Comparison of ENCODE assay signal across 31 cellular contexts in genomic region chr17:55663395-55663794, GRCh38. TPM values are rescaled to one million over a fixed set of nuclear protein-coding genes. Genes with fewer than 3 reads are reported as not detected.
"Had no signal": no experiment of that assay in that cellular context is flagged by ENCODE, and none has a peak within 500 bp of the region (broad histone marks: within the 10 kb centered on the region; RNA-seq: fewer than 3 reads in every experiment).

No MANE protein-coding gene starts in this region.

- DNase-seq: activated CD4-positive, alpha-beta T cell treated with anti-CD3 and anti-CD28 coated beads for 36 hours; activated CD4-positive, alpha-beta T cell treated with anti-CD3 and anti-CD28 coated beads, Interleukin-2, amount 10 ng/mL, durations not matched to agents 7 days and 5 days; activated CD4-positive, alpha-beta T cell treated with anti-CD3 and anti-CD28 coated beads, Interleukin-2, amount 50 U/mL, for 48 hours; activated CD8-positive, alpha-beta T cell treated with anti-CD3 and anti-CD28 coated beads, Interleukin-2, amount 10 ng/mL, durations not matched to agents 7 days and 5 days; activated gamma-delta T cell; activated naive CD4-positive, alpha-beta T cell treated with Interleukin-2 at 50 U/mL for 16 hours; activated T-cell treated with anti-CD3 and anti-CD28 coated beads, Interleukin-2, amount 50 U/mL, for 24 hours; adrenal gland; body of pancreas; cerebellar nuclear complex; NCI-H1048; NCI-H1105 treated with DMSO at 0.1 percent for 48 hours; NCI-H1436 treated with DMSO at 0.1 percent for 48 hours; NCI-H1694 treated with DMSO at 0.1 percent for 48 hours; NCI-H2029; NCI-H2107; NCI-H2171; NCI-H510A; NCI-H526; NCI-H748 treated with DMSO at 0.1 percent for 48 hours; OCI-M1; Right ventricle myocardium superior; SW 1271; T-helper 1 cell; T-helper 2 cell; T-helper 9 cell had no signal

- ATAC-seq: activated CD4-positive, alpha-beta T cell treated with anti-CD3 and anti-CD28 coated beads for 36 hours; activated CD4-positive, CD25-positive, alpha-beta regulatory T cell treated with anti-CD3 and anti-CD28 coated beads, Interleukin-2, amount 50 U/mL, for 24 hours; activated CD8-positive, alpha-beta T cell treated with anti-CD3 and anti-CD28 coated beads, Interleukin-2, amount 10 ng/mL, durations not matched to agents 7 days and 5 days; activated naive CD4-positive, alpha-beta T cell treated with anti-CD3 and anti-CD28 coated beads, Interleukin-2, amount 50 U/mL, for 72 hours; body of pancreas; WTC11 had no signal

- H3K36me3 ChIP-seq: adrenal gland, breast epithelium had no signal

- H3K27me3 ChIP-seq: adrenal gland, body of pancreas, breast epithelium had no signal

- H3K9me3 ChIP-seq: adrenal gland, body of pancreas, breast epithelium had no signal

- H3K27ac ChIP-seq: adrenal gland, body of pancreas, breast epithelium had no signal

- H3K4me3 ChIP-seq: adrenal gland, body of pancreas, breast epithelium had no signal

- H3K4me1 ChIP-seq: adrenal gland, body of pancreas, breast epithelium had no signal

RNA-seq across cellular contexts. Expression of gene TMEM100, which starts 59.3 kb away (rescaled TPM):
- total RNA-seq: activated CD4-positive, alpha-beta T cell treated with anti-CD3 and anti-CD28 coated beads for 36 hours; activated CD4-positive, alpha-beta T cell treated with anti-CD3 and anti-CD28 coated beads, Interleukin-2, amount 10 ng/mL, durations not matched to agents 7 days and 5 days; activated CD8-positive, alpha-beta T cell treated with anti-CD3 and anti-CD28 coated beads, Interleukin-2, amount 10 ng/mL, durations not matched to agents 7 days and 5 days; activated naive CD4-positive, alpha-beta T cell treated with anti-CD3 and anti-CD28 coated beads, Interleukin-2, amount 50 U/mL, for 72 hours; activated T-helper 2 cell treated with anti-CD3 and anti-CD28 coated beads, Interferon-gamma antibody, Interleukin-2, Interleukin-4, amounts not matched to agents 10 μg/mL and 5 μg/mL and 100 μg/mL, durations not matched to agents 14 hours and 24 hours and 36 hours had no signal
